8 cellular contexts compared by ENCODE assay signal in the genomic region with DNA sequence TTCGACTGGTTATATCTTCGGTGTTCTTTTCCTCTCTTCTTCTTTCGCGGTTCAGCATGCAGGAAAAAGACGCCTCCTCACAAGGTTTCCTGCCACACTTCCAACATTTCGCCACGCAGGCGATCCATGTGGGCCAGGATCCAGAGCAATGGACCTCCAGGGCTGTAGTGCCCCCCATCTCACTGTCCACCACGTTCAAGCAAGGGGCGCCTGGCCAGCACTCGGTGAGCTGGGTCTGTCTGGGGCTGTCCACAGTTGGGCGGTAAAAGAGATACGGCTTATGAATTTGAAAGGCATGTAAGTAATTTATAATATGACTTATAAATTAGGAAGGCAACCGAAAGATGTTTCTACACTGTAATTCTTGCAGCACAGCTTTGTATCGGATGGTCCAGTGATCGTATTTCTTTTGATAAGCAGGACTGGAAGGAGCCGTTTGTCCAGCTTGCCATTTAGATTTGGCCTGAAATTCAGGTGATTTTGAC. TPM values are rescaled to one million over a fixed set of nuclear protein-coding genes. Genes with fewer than 3 reads are reported as not detected.
DNase-seq lines count a peak whose midpoint lies in the region; ATAC-seq and TF ChIP-seq lines count a peak whose summit lies in the region.

No MANE protein-coding gene starts in this region.

- peak overlapping the region; percentile 93 for H3K4me3 Mint-ChIP-seq in Caco-2 (ENCODE audit: unreplicated experiment)
- H3K4me3 Mint-ChIP-seq in HFFc6, result peak overlapping the region; percentile 100
- H3K4me3 Mint-ChIP-seq in activated CD4-positive, alpha-beta memory T cell treated with anti-CD3 and anti-CD28 coated beads, Interleukin-2, amount 10 ng/mL, durations not matched to agents 7 days and 5 days, result peak overlapping the region; percentile 84

- WGBS in heart left ventricle, 4 donors, result 1 to 2% (median 1%) methylated on average over 16 to 17 of the region's 17 CpGs

- H3K27me3 Mint-ChIP-seq in Caco-2 (ENCODE audit: insufficient read depth, unreplicated experiment), result no peaks in the 10 kb centered on the region
- peaks cover 2% of the 10 kb centered on the region; the same call in 1 of the 2 replicates for H3K27me3 Mint-ChIP-seq in HFFc6 (ENCODE audit: insufficient read depth)
- peaks cover 4% of the 10 kb centered on the region for H3K27me3 Mint-ChIP-seq in activated CD4-positive, alpha-beta memory T cell treated with anti-CD3 and anti-CD28 coated beads, Interleukin-2, amount 10 ng/mL, durations not matched to agents 7 days and 5 days

- H3K9me3 Mint-ChIP-seq in Caco-2 (ENCODE audit: unreplicated experiment) (no peaks in the 10 kb centered on the region), HFFc6 (no peaks in the 10 kb centered on the region)
- no peaks in the 10 kb centered on the region for H3K9me3 Mint-ChIP-seq in activated CD4-positive, alpha-beta memory T cell treated with anti-CD3 and anti-CD28 coated beads, Interleukin-2, amount 10 ng/mL, durations not matched to agents 7 days and 5 days

- ATAC-seq in heart left ventricle, result peak; percentile 38 to 57 (median 44)

- intact Hi-C loops in Caco-2 (cut with micrococcal nuclease; ENCODE audit: unreplicated experiment), result loop anchor here (1.0 to 10.0 kb wide), 2 partner anchors 57 to 207 kb away; a partner anchor contains a TSS
- intact Hi-C loops in heart left ventricle (cut with DNase I), result loop anchor here in 8 of 10 donors (1.0 to 10.0 kb wide), 11 partner anchors 54 to 277 kb away; a partner anchor contains a TSS

- no peaks in the 10 kb centered on the region for H3K4me1 Mint-ChIP-seq in Caco-2 (ENCODE audit: low read depth, unreplicated experiment)
- peaks cover 20% of the 10 kb centered on the region for H3K4me1 Mint-ChIP-seq in HFFc6 (ENCODE audit: low read depth)
- peaks cover 26% of the 10 kb centered on the region for H3K4me1 Mint-ChIP-seq in activated CD4-positive, alpha-beta memory T cell treated with anti-CD3 and anti-CD28 coated beads, Interleukin-2, amount 10 ng/mL, durations not matched to agents 7 days and 5 days

- BruUV-seq in Caco-2 (replicated peaks; lab: Mats Ljungman, UMichigan), result TSS peak; percentile 88

- H3K36me3 ChIP-seq in Caco-2 (ENCODE audit: control insufficient read depth, insufficient read depth, low read length) (no peaks in the 10 kb centered on the region), heart left ventricle (peaks cover 0 to 8% (median 0%) of the 10 kb centered on the region in 9 donors)

- H3K27ac Mint-ChIP-seq in Caco-2 (ENCODE audit: unreplicated experiment) (peak overlapping the region; percentile 92), HFFc6 (peak overlapping the region; percentile 99)
- H3K27ac Mint-ChIP-seq in activated CD4-positive, alpha-beta memory T cell treated with anti-CD3 and anti-CD28 coated beads, Interleukin-2, amount 10 ng/mL, durations not matched to agents 7 days and 5 days, result peak overlapping the region; percentile 84

- H3K36me3 Mint-ChIP-seq in Caco-2 (ENCODE audit: insufficient read depth, unreplicated experiment), result peaks cover 7% of the 10 kb centered on the region
- no peaks in the 10 kb centered on the region for H3K36me3 Mint-ChIP-seq in HFFc6 (ENCODE audit: low read depth)
- H3K36me3 Mint-ChIP-seq in activated CD4-positive, alpha-beta memory T cell treated with anti-CD3 and anti-CD28 coated beads, Interleukin-2, amount 10 ng/mL, durations not matched to agents 7 days and 5 days (ENCODE audit: low read depth), result no peaks in the 10 kb centered on the region

- POLR2A ChIA-PET in Caco-2 (lab: Charles Lee), result interaction anchor here (0.6 to 1.9 kb wide), 4 partner anchors 58 to 1914 kb away, joined by 3 to 36 read pairs (median 6); a partner anchor contains a TSS
- POLR2A ChIA-PET in activated CD4-positive, alpha-beta memory T cell treated with anti-CD3 and anti-CD28 coated beads, Interleukin-2, amount 10 ng/mL, durations not matched to agents 7 days and 5 days (lab: Charles Lee), result interaction anchor here (0.6 to 7.0 kb wide), 19 partner anchors 9 to 669 kb away, joined by 3 to 182 read pairs (median 5); a partner anchor contains a TSS

- H3K27ac ChIP-seq in heart left ventricle, result peak overlapping the region; percentile 46 to 96 (median 94)

- peak overlapping the region; percentile 70 for H3K4me3 ChIP-seq in Caco-2 (ENCODE audit: low read depth, low read length)
- H3K4me3 ChIP-seq in heart left ventricle, result peak overlapping the region; percentile 57 to 88 (median 68)
- H3K4me3 ChIP-seq in retinal pigment epithelial cell (ENCODE audit: low read length), result peak overlapping the region; percentile 87

- TF ChIP-seq CTCF in Caco-2 (IDR thresholded peaks at IDR 0.05; ENCODE audit: insufficient read depth in 1 of 2, low read depth in 1 of 2, low read length in 1 of 2, severe bottlenecking in 1 of 2, unreplicated experiment in 1 of 2) (no peak), HFFc6 (IDR thresholded peaks at IDR 0.05) (no peak), heart left ventricle (IDR thresholded peaks at IDR 0.05) (no peak), retinal pigment epithelial cell (conservative IDR thresholded peaks at IDR 0.05; ENCODE audit: low read depth, low read length) (no peak)

- no peaks in the 10 kb centered on the region for H3K4me1 ChIP-seq in Caco-2
- peaks cover 0 to 25% (median 13%) of the 10 kb centered on the region in 12 donors for H3K4me1 ChIP-seq in heart left ventricle

- H3K9me3 ChIP-seq in Caco-2 (no peaks in the 10 kb centered on the region), heart left ventricle (no peaks in the 10 kb centered on the region)

- CTCF ChIA-PET in Caco-2 (lab: Charles Lee), result no interaction called here
- CTCF ChIA-PET in activated CD4-positive, alpha-beta memory T cell treated with anti-CD3 and anti-CD28 coated beads, Interleukin-2, amount 10 ng/mL, durations not matched to agents 7 days and 5 days (lab: Charles Lee), result interaction anchor here (0.8 to 3.7 kb wide), 2 partner anchors 57 to 96 kb away, joined by 3 to 25 read pairs; a partner anchor contains a TSS

- DNase-seq in Caco-2, result no peak
- peak; percentile 25 for DNase-seq in HFFc6
- DNase-seq in activated CD4-positive, alpha-beta memory T cell treated with anti-CD3 and anti-CD28 coated beads, Interleukin-2, amount 10 ng/mL, durations not matched to agents 7 days and 5 days, result no peak
- DNase-seq in heart left ventricle, result no peak
- peak; percentile 13 for DNase-seq in retinal pigment epithelial cell (ENCODE audit: low read depth)
- no peak for DNase-seq in iPS-NIHi11 (ENCODE audit: low spot score)
- DNase-seq in putamen (ENCODE audit: low spot score), result no peak
- DNase-seq in DMS153 treated with DMSO at 0.1 percent for 48 hours (lab: John Stamatoyannopoulos, UW; ENCODE audit: unreplicated experiment), result no peak

- TF ChIP-seq POLR2A in heart left ventricle (IDR thresholded peaks at IDR 0.05), result no peak

- H3K27me3 ChIP-seq in Caco-2 (replicated peaks; ENCODE audit: control insufficient read depth, insufficient read depth, low read length) (no peaks in the 10 kb centered on the region), heart left ventricle (no peaks in the 10 kb centered on the region)

RNA-seq across cellular contexts. Expression of a gene that starts 0.3 kb away (rescaled TPM):
- 11.1 and 14.0 TPM in 2 replicates for total RNA-seq in Caco-2 (2022)
- total RNA-seq in HFFc6 (2021; fragmentation: NEBNext Ultra II Directional; extraction: Animal tissue kit (Norgen Biotek cat#: 25700)), result 1 to 10 TPM; 2.0 to 5.5 (median 3.2) TPM
- total RNA-seq in activated CD4-positive, alpha-beta memory T cell treated with anti-CD3 and anti-CD28 coated beads, Interleukin-2, amount 10 ng/mL, durations not matched to agents 7 days and 5 days, result 10 to 100 TPM; 14.6 to 16.6 TPM
- 1 to 10 TPM in 7 of 9 donors, under 1 TPM in 2; 0.74 to 3.9 (median 1.6) TPM for total RNA-seq in heart left ventricle
- 1 to 10 TPM; 1.5 to 2.7 TPM for polyA plus RNA-seq in heart left ventricle

RNA-seq across cellular contexts. Expression of a gene that starts 56.9 kb away (rescaled TPM):
- total RNA-seq in Caco-2 (2022) (13.1 and 14.4 TPM in 2 replicates), heart left ventricle (10 to 100 TPM in 7 of 9 donors, 1 to 10 TPM in 2; 8.5 to 14.8 (median 11.1) TPM)
- 10 to 100 TPM; 16.1 to 19.8 (median 19.1) TPM for total RNA-seq in HFFc6 (2021; fragmentation: NEBNext Ultra II Directional; extraction: Animal tissue kit (Norgen Biotek cat#: 25700))
- 10 to 100 TPM; 24.1 to 24.9 TPM for total RNA-seq in activated CD4-positive, alpha-beta memory T cell treated with anti-CD3 and anti-CD28 coated beads, Interleukin-2, amount 10 ng/mL, durations not matched to agents 7 days and 5 days
- 10 to 100 TPM in 1 of 2 donors, 1 to 10 TPM in 1; 4.0 to 10.0 TPM for polyA plus RNA-seq in heart left ventricle

Comparison
In these comparisons a context has a peak if more than half of its experiments do, and no peak if none do; other contexts are left out.
1. DNase-seq: peak in HFFc6 (single experiment) and retinal pigment epithelial cell (single experiment); none in Caco-2 (0 of 2), activated CD4-positive, alpha-beta memory T cell treated with anti-CD3 and anti-CD28 coated beads, Interleukin-2, amount 10 ng/mL, durations not matched to agents 7 days and 5 days (single experiment), heart left ventricle (0 of 5), iPS-NIHi11 (single experiment), putamen (single experiment) and DMS153 treated with DMSO at 0.1 percent for 48 hours (single experiment).
2. Peak in every context shown above with its lines, with median percentiles within 50 percentile points of each other: H3K4me3 ChIP-seq, H3K27ac Mint-ChIP-seq and H3K4me3 Mint-ChIP-seq.